In the genomic region with DNA sequence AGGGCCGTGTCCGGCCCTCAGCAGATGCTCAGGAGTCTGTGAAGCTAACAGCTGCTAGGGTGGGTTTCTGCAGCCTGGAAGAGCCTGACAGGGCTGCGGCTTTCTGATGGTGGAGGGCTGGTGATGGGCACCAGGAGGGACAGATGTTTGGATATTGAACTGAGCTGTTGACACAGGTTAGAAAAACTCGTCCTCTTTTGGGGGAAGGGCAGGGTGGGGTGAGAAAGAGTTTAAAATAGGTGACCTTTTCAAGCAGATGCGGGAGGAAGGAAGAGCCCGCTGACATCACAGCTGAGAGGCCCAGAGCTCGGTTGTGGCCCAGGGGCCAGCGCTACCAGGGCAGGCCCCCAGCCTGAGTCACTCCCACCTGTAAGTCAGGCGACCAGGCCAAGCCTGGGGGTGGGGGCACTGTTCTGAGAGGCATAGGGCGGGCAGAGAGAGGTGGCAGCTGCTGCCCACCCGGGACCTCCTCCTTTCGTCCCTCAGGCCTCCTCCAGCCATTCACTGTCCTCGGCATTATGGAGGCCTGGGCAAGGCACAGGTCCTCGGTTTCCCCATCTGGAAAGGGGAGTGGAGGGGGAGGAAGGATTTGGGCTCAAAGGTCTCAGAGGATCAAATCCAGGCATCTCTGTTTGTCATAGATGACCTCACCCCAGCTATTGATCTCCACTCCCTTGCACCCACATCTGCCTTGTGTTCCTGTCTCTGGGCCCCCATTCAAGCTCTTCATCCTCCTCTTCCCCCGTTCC, we compare ENCODE assay signal across 8 cellular contexts. TPM values are rescaled to one million over a fixed set of nuclear protein-coding genes. Genes with fewer than 3 reads are reported as not detected.
A peak's percentile ranks its signal among the peaks of the same experiment; 100 is the strongest.
DNase-seq lines count a peak whose midpoint lies in the region; ATAC-seq and TF ChIP-seq lines count a peak whose summit lies in the region.

No MANE protein-coding gene starts in this region.

- no peaks in the 10 kb centered on the region for H3K9me3 Mint-ChIP-seq in stimulated activated effector memory CD8-positive, alpha-beta T cell treated with anti-CD3 and anti-CD28 coated beads, Interleukin-12 subunit alpha, Interleukin-12 subunit beta, amount 100 ng/mL, for 72 hours

- no peak overlapping the region for H2AFZ ChIP-seq in mammary epithelial cell (ENCODE audit: low read depth, low read length)

- H3K79me2 ChIP-seq in mammary epithelial cell (ENCODE audit: insufficient read depth, low read length) = no peaks in the 10 kb centered on the region

- dilution Hi-C loops in mammary epithelial cell (cut with HindIII; ENCODE audit: low sequenced_read_pairs) = loop anchor here (5.0 kb wide), 2 partner anchors 39 to 46 kb away; no protein-coding TSS in a partner anchor

- WGBS in mammary epithelial cell (ENCODE audit: low coverage, missing lambda C conversion rate) = 93% methylated on average over 11 of the region's 15 CpGs

- no peaks in the 10 kb centered on the region for H3K9me3 ChIP-seq in mammary epithelial cell (replicated peaks; ENCODE audit: insufficient read depth, low read length)

- peaks cover 76% of the 10 kb centered on the region for H3K4me1 Mint-ChIP-seq in stimulated activated effector memory CD8-positive, alpha-beta T cell treated with anti-CD3 and anti-CD28 coated beads, Interleukin-12 subunit alpha, Interleukin-12 subunit beta, amount 100 ng/mL, for 72 hours

- H3K36me3 Mint-ChIP-seq in stimulated activated effector memory CD8-positive, alpha-beta T cell treated with anti-CD3 and anti-CD28 coated beads, Interleukin-12 subunit alpha, Interleukin-12 subunit beta, amount 100 ng/mL, for 72 hours = no peaks in the 10 kb centered on the region

- in situ Hi-C loops in mammary epithelial cell (cut with MboI; ENCODE audit: low sequenced_read_pairs in 2 of 2) = no loop called here

- H3K4me1 ChIP-seq in mammary epithelial cell (ENCODE audit: insufficient read depth, low read length) = peaks cover 58% of the 10 kb centered on the region

- peak; percentile 58 for DNase-seq in activated T-cell treated with anti-CD3 and anti-CD28 coated beads for 48 hours (ENCODE audit: low read depth)
- no peak for DNase-seq in activated T-cell treated with anti-CD3 and anti-CD28 coated beads for 4 hours
- peak; percentile 60 for DNase-seq in NCI-H1694 (lab: John Stamatoyannopoulos, UW)
- no peak for DNase-seq in mammary epithelial cell
- DNase-seq in stimulated activated effector memory CD8-positive, alpha-beta T cell treated with anti-CD3 and anti-CD28 coated beads, Interleukin-12 subunit alpha, Interleukin-12 subunit beta, amount 100 ng/mL, for 72 hours (ENCODE audit: low spot score in 2 of 2) = peak; percentile 44 to 64
- DNase-seq in DMS114 treated with DMSO at 0.1 percent for 48 hours (lab: John Stamatoyannopoulos, UW; ENCODE audit: unreplicated experiment) = no peak
- DNase-seq in cerebellar cortex (ENCODE audit: low spot score) = no peak
- DNase-seq in EL = no peak

- peak overlapping the region; percentile 91 for H3K27ac Mint-ChIP-seq in stimulated activated effector memory CD8-positive, alpha-beta T cell treated with anti-CD3 and anti-CD28 coated beads, Interleukin-12 subunit alpha, Interleukin-12 subunit beta, amount 100 ng/mL, for 72 hours

- intact Hi-C loops in mammary epithelial cell (cut with micrococcal nuclease) = loop anchor here (5.0 kb wide), 1 partner anchor 224 kb away; a partner anchor contains a TSS

- no TSS peak for BruUV-seq in mammary epithelial cell (replicated peaks; lab: Mats Ljungman, UMichigan)

- H3K36me3 ChIP-seq in mammary epithelial cell (ENCODE audit: insufficient read depth, low read length) = no peaks in the 10 kb centered on the region

- no peaks in the 10 kb centered on the region for H4K20me1 ChIP-seq in mammary epithelial cell (ENCODE audit: insufficient read depth, low read length)

- peak overlapping the region; percentile 81 for H3K27ac ChIP-seq in mammary epithelial cell (ENCODE audit: insufficient read depth, low read depth, low read length)

- TF ChIP-seq CTCF in mammary epithelial cell (conservative IDR thresholded peaks at IDR 0.05 in 1 of 2, IDR thresholded peaks at IDR 0.05 in 1 of 2; ENCODE audit: extremely low read depth in 1 of 2, insufficient read depth in 1 of 2, low read depth in 1 of 2, low read length in 2 of 2) = no peak

- no peak overlapping the region for H3K4me2 ChIP-seq in mammary epithelial cell (ENCODE audit: insufficient read depth, low read depth, low read length)

- H3K4me3 Mint-ChIP-seq in stimulated activated effector memory CD8-positive, alpha-beta T cell treated with anti-CD3 and anti-CD28 coated beads, Interleukin-12 subunit alpha, Interleukin-12 subunit beta, amount 100 ng/mL, for 72 hours = peak overlapping the region; percentile 54

- H3K4me3 ChIP-seq in mammary epithelial cell (replicated peaks in 1 of 3; ENCODE audit: insufficient read depth in 1 of 3, low read depth in 2 of 3, low read length in 3 of 3) = no peak overlapping the region

- ATAC-seq in stimulated activated effector memory CD8-positive, alpha-beta T cell treated with anti-CD3 and anti-CD28 coated beads, Interleukin-12 subunit alpha, Interleukin-12 subunit beta, amount 100 ng/mL, for 72 hours = peak; percentile 93

- H3K27me3 ChIP-seq in mammary epithelial cell (ENCODE audit: insufficient read depth, low read length) = no peaks in the 10 kb centered on the region

- CTCF ChIA-PET in mammary epithelial cell (lab: Charles Lee; ENCODE audit: low non-redundant PET) = interaction anchor here (0.7 kb wide), 1 partner anchor 36 kb away, joined by 6 read pairs; no protein-coding TSS in a partner anchor

- no peak overlapping the region for H3K9ac ChIP-seq in mammary epithelial cell (ENCODE audit: insufficient read depth, low read length)

RNA-seq across cellular contexts. Expression of a gene that starts 32.3 kb away (rescaled TPM):
- 10 to 100 TPM; 53.6 to 53.8 TPM for total RNA-seq in mammary epithelial cell
- polyA plus RNA-seq in mammary epithelial cell = 31.7 TPM
- 22.4 TPM for polyA minus RNA-seq in mammary epithelial cell

Comparison
In these comparisons a context has a peak if more than half of its experiments do, and no peak if none do; other contexts are left out.
1. DNase-seq: peak in activated T-cell treated with anti-CD3 and anti-CD28 coated beads for 48 hours (single experiment), NCI-H1694 (single experiment) and stimulated activated effector memory CD8-positive, alpha-beta T cell treated with anti-CD3 and anti-CD28 coated beads, Interleukin-12 subunit alpha, Interleukin-12 subunit beta, amount 100 ng/mL, for 72 hours (2 of 2); none in activated T-cell treated with anti-CD3 and anti-CD28 coated beads for 4 hours (single experiment), mammary epithelial cell (single experiment), DMS114 treated with DMSO at 0.1 percent for 48 hours (single experiment), cerebellar cortex (single experiment) and EL (single experiment).